In the genomic region with DNA sequence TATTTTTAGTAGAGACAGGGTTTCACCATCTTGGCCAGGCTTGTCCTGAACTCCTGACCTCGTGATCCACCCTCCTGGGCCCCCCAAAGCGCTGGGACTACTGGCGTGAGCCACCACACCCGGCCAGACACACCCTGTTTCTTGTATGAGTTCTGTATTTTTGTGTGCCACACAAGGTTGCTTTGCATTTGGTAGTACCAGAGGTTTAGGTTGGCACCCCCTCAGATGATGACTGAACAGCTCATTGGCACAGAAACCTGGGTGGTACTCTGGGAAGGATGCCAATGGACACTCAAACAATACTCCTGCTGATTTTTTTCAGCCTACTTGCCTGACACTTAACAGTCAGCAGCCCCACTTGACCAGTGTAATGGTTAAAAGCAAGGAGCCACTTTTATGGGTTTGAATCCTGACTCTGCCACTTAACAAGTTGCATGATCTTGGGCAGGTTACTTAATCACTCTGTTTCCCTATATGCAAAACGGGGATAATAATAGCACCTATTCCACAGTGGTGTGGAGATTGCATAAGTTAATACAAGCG, we compare ENCODE assay signal across 1 cellular context.
TF ChIP-seq lines count a peak whose summit lies in the region.

No MANE protein-coding gene starts in this region.

TF ChIP-seq in GM12878, 131 proteins besides CTCF, POLR2A, EP300 and RAD21 (continued from another document):
- 0 out of 2 replicates have a peak, but pooled peaks have one; percentile 26 for TF ChIP-seq ZBED1 (IDR thresholded peaks at IDR 0.05; ENCODE audit: borderline replicate concordance)
- TF ChIP-seq ZNF24 (IDR thresholded peaks at IDR 0.05), result no peak
- no peak for TF ChIP-seq TCF3 (IDR thresholded peaks at IDR 0.05; ENCODE audit: borderline replicate concordance, insufficient read depth, low read depth, low read length)
- 0 out of 2 replicates have a peak, but pooled peaks have one; percentile 38 for TF ChIP-seq CREM (IDR thresholded peaks at IDR 0.05; ENCODE audit: low read depth)
- peak; percentile 1; the same call in 1 of the 2 replicates for TF ChIP-seq JUNB (IDR thresholded peaks at IDR 0.05)
- 0 out of 2 replicates have a peak, but pooled peaks have one; percentile 20 for TF ChIP-seq ZNF217 (IDR thresholded peaks at IDR 0.05)
- TF ChIP-seq PML (IDR thresholded peaks at IDR 0.05; ENCODE audit: low read length), result no peak
- TF ChIP-seq ASH2L (IDR thresholded peaks at IDR 0.05; ENCODE audit: borderline replicate concordance, low read depth), result no peak
- TF ChIP-seq BCL11A (IDR thresholded peaks at IDR 0.05; ENCODE audit: low read depth, low read length), result no peak
- 0 out of 2 replicates have a peak, but pooled peaks have one; percentile 21 for TF ChIP-seq IKZF1 (conservative IDR thresholded peaks at IDR 0.05)
- TF ChIP-seq TARDBP (IDR thresholded peaks at IDR 0.05; ENCODE audit: borderline replicate concordance), result no peak
- TF ChIP-seq SMAD5 (IDR thresholded peaks at IDR 0.05; ENCODE audit: low read depth), result no peak
- no peak for TF ChIP-seq CEBPZ (IDR thresholded peaks at IDR 0.05; ENCODE audit: low read depth, low read length)
- no peak for TF ChIP-seq SMARCA5 (IDR thresholded peaks at IDR 0.05)
- no peak for TF ChIP-seq TAF1 (IDR thresholded peaks at IDR 0.05; ENCODE audit: borderline replicate concordance, low read depth, low read length)
- TF ChIP-seq NR2C2 (IDR thresholded peaks at IDR 0.05; ENCODE audit: borderline replicate concordance, control insufficient read depth, insufficient read length, low read depth), result no peak
- TF ChIP-seq, protein P1, sequence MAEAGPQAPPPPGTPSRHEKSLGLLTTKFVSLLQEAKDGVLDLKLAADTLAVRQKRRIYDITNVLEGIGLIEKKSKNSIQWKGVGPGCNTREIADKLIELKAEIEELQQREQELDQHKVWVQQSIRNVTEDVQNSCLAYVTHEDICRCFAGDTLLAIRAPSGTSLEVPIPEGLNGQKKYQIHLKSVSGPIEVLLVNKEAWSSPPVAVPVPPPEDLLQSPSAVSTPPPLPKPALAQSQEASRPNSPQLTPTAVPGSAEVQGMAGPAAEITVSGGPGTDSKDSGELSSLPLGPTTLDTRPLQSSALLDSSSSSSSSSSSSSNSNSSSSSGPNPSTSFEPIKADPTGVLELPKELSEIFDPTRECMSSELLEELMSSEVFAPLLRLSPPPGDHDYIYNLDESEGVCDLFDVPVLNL (IDR thresholded peaks at IDR 0.05; ENCODE audit: low read depth, low read length), result no peak
- no peak for TF ChIP-seq YY1 (IDR thresholded peaks at IDR 0.05; ENCODE audit: low read depth, low read length)
- TF ChIP-seq SREBF1 (IDR thresholded peaks at IDR 0.05; ENCODE audit: low read length), result no peak
- peak; percentile 51; the same call in 1 of the 3 replicates for TF ChIP-seq POU2F2 (IDR thresholded peaks at IDR 0.05; ENCODE audit: borderline replicate concordance, low read depth, low read length)
- no peak for TF ChIP-seq MYB (IDR thresholded peaks at IDR 0.05; ENCODE audit: borderline replicate concordance, low read depth, low read length)
- no peak for TF ChIP-seq RELA (IDR thresholded peaks at IDR 0.05; ENCODE audit: borderline replicate concordance, partially characterized antibody)
